17 cellular contexts compared by ENCODE assay signal in genomic region chr17:58572846-58573245, GRCh38.
"Had no signal": no experiment of that assay in that cellular context is flagged by ENCODE, and none has a peak within 500 bp of the region (broad histone marks: within the 10 kb centered on the region; RNA-seq: fewer than 3 reads in every experiment).

No MANE protein-coding gene starts in this region.

- H3K9me3 ChIP-seq: esophagus squamous epithelium, left ventricle myocardium inferior, lower lobe of right lung, mucosa of descending colon, spleen, tibial artery had no signal

- ATAC-seq: lower lobe of right lung; mucosa of descending colon; naive thymus-derived CD8-positive, alpha-beta T cell; sciatic nerve; stimulated activated memory B cell treated with anti-CD40 and anti-IgM and Interleukin-4, amounts not matched to agents 10 μg/mL and 1 μg/mL and 100 μg/mL, for 72 hours had no signal

- H3K4me3 ChIP-seq: esophagus squamous epithelium, left ventricle myocardium inferior, lower lobe of right lung, mucosa of descending colon, spleen, tibial artery had no signal

- DNase-seq: effector memory CD4-positive, alpha-beta T cell; esophagus squamous epithelium; foreskin fibroblast; immature natural killer cell; left ventricle myocardium inferior; lower lobe of right lung; mucosa of descending colon; naive thymus-derived CD8-positive, alpha-beta T cell; posterior cingulate gyrus; spleen; stimulated activated CD4-positive, alpha-beta T cell treated with anti-CD3 and anti-CD28 coated beads, Interleukin-15, amount 100 ng/mL, for 24 hours; stimulated activated CD4-positive, alpha-beta T cell treated with anti-CD3 and anti-CD28 coated beads, Interleukin-1b, Interleukin-23, amount 100 ng/mL, for 48 hours; stimulated activated CD4-positive, alpha-beta T cell treated with anti-CD3 and anti-CD28 coated beads, Interleukin-4, amount 100 ng/mL, for 24 hours; tibial artery had no signal

- H3K27me3 ChIP-seq: spleen, tibial artery had no signal

- H3K36me3 ChIP-seq: esophagus squamous epithelium, left ventricle myocardium inferior, lower lobe of right lung, spleen, tibial artery had no signal

- H3K27ac ChIP-seq: epithelial cell of prostate, esophagus squamous epithelium, left ventricle myocardium inferior, lower lobe of right lung, spleen, tibial artery had no signal
